Comparison of ENCODE assay signal across 8 cellular contexts in genomic region chrX:47658684-47659515, GRCh38. TPM values are rescaled to one million over a fixed set of nuclear protein-coding genes. Genes with fewer than 3 reads are reported as not detected.
A peak's percentile ranks its signal among the peaks of the same experiment; 100 is the strongest.
DNase-seq lines count a peak whose midpoint lies in the region; ATAC-seq and TF ChIP-seq lines count a peak whose summit lies in the region.

A gene with protein sequence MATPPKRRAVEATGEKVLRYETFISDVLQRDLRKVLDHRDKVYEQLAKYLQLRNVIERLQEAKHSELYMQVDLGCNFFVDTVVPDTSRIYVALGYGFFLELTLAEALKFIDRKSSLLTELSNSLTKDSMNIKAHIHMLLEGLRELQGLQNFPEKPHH (minus strand): TSS chrX:47659180. CDS start chrX:47658927, 253 bp downstream.

- peak; percentile 89 for DNase-seq in DMS79 (lab: John Stamatoyannopoulos, UW)
- peak; percentile 88 for DNase-seq in Kasumi-1 (lab: John Stamatoyannopoulos, UW)
- DNase-seq in RPMI7951 (ENCODE audit: low read depth) = peak; percentile 97
- peak; percentile 89 for DNase-seq in activated T-helper 1 cell treated with anti-CD3 and anti-CD28 coated beads, Interleukin-12 subunit alpha, Interleukin-12 subunit beta, Interleukin-2, Interleukin-4 antibody, amounts not matched to agents 30 ng/mL and 10 ng/mL and 1 ng/mL, durations not matched to agents 14 hours and 24 hours and 36 hours (ENCODE audit: low spot score)
- peak; percentile 77 for DNase-seq in esophagus squamous epithelium (lab: John Stamatoyannopoulos, UW)
- DNase-seq in naive B cell = peak; percentile 90

- H3K9me3 Mint-ChIP-seq in activated T-helper 1 cell treated with anti-CD3 and anti-CD28 coated beads, Interleukin-12 subunit alpha, Interleukin-12 subunit beta, Interleukin-2, Interleukin-4 antibody, amounts not matched to agents 30 ng/mL and 10 ng/mL and 1 ng/mL, durations not matched to agents 14 hours and 24 hours and 36 hours = peaks cover 4% of the 10 kb centered on the region
- H3K9me3 Mint-ChIP-seq in naive B cell = peaks cover 0 to 4% (median 0%) of the 10 kb centered on the region in 7 donors
- no peaks in the 10 kb centered on the region for H3K9me3 Mint-ChIP-seq in stimulated activated memory B cell treated with anti-CD40 and anti-IgM and Interleukin-4, amounts not matched to agents 10 μg/mL and 1 μg/mL and 100 μg/mL, for 72 hours

- H3K27ac ChIP-seq in esophagus squamous epithelium = peak within 1 kb of the TSS; percentile 92 to 99 (median 96)

- peak within 1 kb of the TSS; percentile 51 to 76 (median 64) for H3K4me3 ChIP-seq in esophagus squamous epithelium

- peaks cover 0 to 35% (median 4%) of the 10 kb centered on the region in 3 donors for H3K36me3 ChIP-seq in esophagus squamous epithelium

- peak within 1 kb of the TSS; percentile 90 for H3K4me3 Mint-ChIP-seq in activated T-helper 1 cell treated with anti-CD3 and anti-CD28 coated beads, Interleukin-12 subunit alpha, Interleukin-12 subunit beta, Interleukin-2, Interleukin-4 antibody, amounts not matched to agents 30 ng/mL and 10 ng/mL and 1 ng/mL, durations not matched to agents 14 hours and 24 hours and 36 hours
- H3K4me3 Mint-ChIP-seq in naive B cell = peak within 1 kb of the TSS; percentile 77 to 97 (median 91)
- peak within 1 kb of the TSS; percentile 82 for H3K4me3 Mint-ChIP-seq in stimulated activated memory B cell treated with anti-CD40 and anti-IgM and Interleukin-4, amounts not matched to agents 10 μg/mL and 1 μg/mL and 100 μg/mL, for 72 hours

- ATAC-seq in GM21825 (IDR thresholded peaks at IDR 0.05; ENCODE audit: unreplicated experiment) (peak; percentile 75), naive B cell (ENCODE audit: low read depth in 2 of 2) (peak; percentile 78 to 79)
- ATAC-seq in stimulated activated memory B cell treated with anti-CD40 and anti-IgM and Interleukin-4, amounts not matched to agents 10 μg/mL and 1 μg/mL and 100 μg/mL, for 72 hours = peak; percentile 94

- H3K4me1 Mint-ChIP-seq in activated T-helper 1 cell treated with anti-CD3 and anti-CD28 coated beads, Interleukin-12 subunit alpha, Interleukin-12 subunit beta, Interleukin-2, Interleukin-4 antibody, amounts not matched to agents 30 ng/mL and 10 ng/mL and 1 ng/mL, durations not matched to agents 14 hours and 24 hours and 36 hours (ENCODE audit: low read depth) = peaks cover 31% of the 10 kb centered on the region
- H3K4me1 Mint-ChIP-seq in naive B cell = peaks cover 8 to 17% (median 17%) of the 10 kb centered on the region in 3 donors
- H3K4me1 Mint-ChIP-seq in stimulated activated memory B cell treated with anti-CD40 and anti-IgM and Interleukin-4, amounts not matched to agents 10 μg/mL and 1 μg/mL and 100 μg/mL, for 72 hours = peaks cover 25% of the 10 kb centered on the region

- H3K27me3 ChIP-seq in esophagus squamous epithelium = no peaks in the 10 kb centered on the region

- H3K27me3 Mint-ChIP-seq in activated T-helper 1 cell treated with anti-CD3 and anti-CD28 coated beads, Interleukin-12 subunit alpha, Interleukin-12 subunit beta, Interleukin-2, Interleukin-4 antibody, amounts not matched to agents 30 ng/mL and 10 ng/mL and 1 ng/mL, durations not matched to agents 14 hours and 24 hours and 36 hours (ENCODE audit: insufficient read depth) = no peaks in the 10 kb centered on the region
- H3K27me3 Mint-ChIP-seq in naive B cell = no peaks in the 10 kb centered on the region
- H3K27me3 Mint-ChIP-seq in stimulated activated memory B cell treated with anti-CD40 and anti-IgM and Interleukin-4, amounts not matched to agents 10 μg/mL and 1 μg/mL and 100 μg/mL, for 72 hours = no peaks in the 10 kb centered on the region

- WGBS in esophagus squamous epithelium, 2 donors = 1 to 32% methylated on average over 14 to 45 of the region's 58 CpGs

- intact Hi-C loops in activated T-helper 1 cell treated with anti-CD3 and anti-CD28 coated beads, Interleukin-12 subunit alpha, Interleukin-12 subunit beta, Interleukin-2, Interleukin-4 antibody, amounts not matched to agents 30 ng/mL and 10 ng/mL and 1 ng/mL, durations not matched to agents 14 hours and 24 hours and 36 hours (cut with micrococcal nuclease) = loop anchor here (1.0 to 10.0 kb wide), 11 partner anchors 9 to 1276 kb away; partner anchors contain the start of genes ARAF, CDK16, EBP and ELK1
- intact Hi-C loops in esophagus squamous epithelium (cut with DNase I) = no loop called here

- no peaks in the 10 kb centered on the region for H3K9me3 ChIP-seq in esophagus squamous epithelium

- peaks cover 33% of the 10 kb centered on the region for H3K36me3 Mint-ChIP-seq in activated T-helper 1 cell treated with anti-CD3 and anti-CD28 coated beads, Interleukin-12 subunit alpha, Interleukin-12 subunit beta, Interleukin-2, Interleukin-4 antibody, amounts not matched to agents 30 ng/mL and 10 ng/mL and 1 ng/mL, durations not matched to agents 14 hours and 24 hours and 36 hours (ENCODE audit: low read depth)
- peaks cover 10 to 13% of the 10 kb centered on the region in 2 donors for H3K36me3 Mint-ChIP-seq in naive B cell
- peaks cover 17% of the 10 kb centered on the region for H3K36me3 Mint-ChIP-seq in stimulated activated memory B cell treated with anti-CD40 and anti-IgM and Interleukin-4, amounts not matched to agents 10 μg/mL and 1 μg/mL and 100 μg/mL, for 72 hours

- peaks cover 0 to 13% (median 0%) of the 10 kb centered on the region in 3 donors for H3K4me1 ChIP-seq in esophagus squamous epithelium

- peak within 1 kb of the TSS; percentile 98 for H3K27ac Mint-ChIP-seq in activated T-helper 1 cell treated with anti-CD3 and anti-CD28 coated beads, Interleukin-12 subunit alpha, Interleukin-12 subunit beta, Interleukin-2, Interleukin-4 antibody, amounts not matched to agents 30 ng/mL and 10 ng/mL and 1 ng/mL, durations not matched to agents 14 hours and 24 hours and 36 hours
- H3K27ac Mint-ChIP-seq in naive B cell = peak within 1 kb of the TSS; percentile 94 to 99 (median 98)
- peak within 1 kb of the TSS; percentile 95 for H3K27ac Mint-ChIP-seq in stimulated activated memory B cell treated with anti-CD40 and anti-IgM and Interleukin-4, amounts not matched to agents 10 μg/mL and 1 μg/mL and 100 μg/mL, for 72 hours

- peak in 2 of 4 donors; percentile 75 to 80 for TF ChIP-seq POLR2A in esophagus squamous epithelium (IDR thresholded peaks at IDR 0.05)

- TF ChIP-seq CTCF in esophagus squamous epithelium (IDR thresholded peaks at IDR 0.05) = peak in 1 of 6 experiments; percentile 7

RNA-seq across cellular contexts. Expression of the gene that starts here (rescaled TPM):
- 372 and 401 TPM in 2 replicates for total RNA-seq in RPMI7951 (2014; rRNA removed; shearing (Covaris generic))
- total RNA-seq in activated T-helper 1 cell treated with anti-CD3 and anti-CD28 coated beads, Interleukin-12 subunit alpha, Interleukin-12 subunit beta, Interleukin-2, Interleukin-4 antibody, amounts not matched to agents 30 ng/mL and 10 ng/mL and 1 ng/mL, durations not matched to agents 14 hours and 24 hours and 36 hours = 163 and 173 TPM in 2 replicates
- 100 to 1,000 TPM in 2 of 4 donors, 10 to 100 TPM in 2; 44.1 to 128 (median 87.8) TPM for total RNA-seq in esophagus squamous epithelium
- 100 to 1,000 TPM; 281 to 349 (median 329) TPM for polyA plus RNA-seq in naive B cell (ENCODE audit: low read depth in 6 of 6)

Comparison
In these comparisons a context has a peak if more than half of its experiments do, and no peak if none do; other contexts are left out.
1. Peak in every context shown above with its lines: DNase-seq, ATAC-seq, H3K4me3 ChIP-seq and H3K27ac ChIP-seq.